Comparison of ENCODE assay signal across 14 cellular contexts in genomic region chr6:13695217-13695616, GRCh38. TPM values are rescaled to one million over a fixed set of nuclear protein-coding genes. Genes with fewer than 3 reads are reported as not detected.
DNase-seq lines count a peak whose midpoint lies in the region; ATAC-seq and TF ChIP-seq lines count a peak whose summit lies in the region.
"Had no signal": no experiment of that assay in that cellular context is flagged by ENCODE, and none has a peak within 500 bp of the region (broad histone marks: within the 10 kb centered on the region; RNA-seq: fewer than 3 reads in every experiment).

No MANE protein-coding gene starts in this region.

- no peak overlapping the region for H2AK5ac ChIP-seq in trophoblast cell (ENCODE audit: low read length)

- no peak overlapping the region for H4K91ac ChIP-seq in trophoblast cell (ENCODE audit: low read depth, low read length)

- CTCF ChIA-PET in activated naive CD4-positive, alpha-beta T cell treated with anti-CD3 and anti-CD28 coated beads for 36 hours (lab: Charles Lee) = interaction anchor here (0.6 to 1.4 kb wide), 6 partner anchors 16 to 1201 kb away, joined by 3 to 7 read pairs (median 3); partner anchors contain the start of gene RANBP9
- CTCF ChIA-PET in T-cell (lab: Charles Lee) = interaction anchor here (0.5 to 2.2 kb wide), 16 partner anchors 9 to 372 kb away, joined by 3 to 15 read pairs (median 5); partner anchors contain the start of genes NOL7 (in 1 of the 2) and RANBP9 (in 1 of the 2)

- H3K27me3 ChIP-seq in trophoblast cell (ENCODE audit: insufficient read depth, low read length) (no peaks in the 10 kb centered on the region), psoas muscle (ENCODE audit: insufficient read depth in 3 of 3, low read length in 2 of 3) (no peaks in the 10 kb centered on the region)
- H3K27me3 ChIP-seq: Peyer's patch, transverse colon had no signal

- peaks cover 2% of the 10 kb centered on the region for H3K79me2 ChIP-seq in trophoblast cell (ENCODE audit: control insufficient read depth, insufficient read depth, low read length, poor library complexity)

- H3K14ac ChIP-seq in trophoblast cell (ENCODE audit: low read length) = no peak overlapping the region

- POLR2A ChIA-PET in T-cell (lab: Charles Lee) = interaction anchor here (0.6 to 1.2 kb wide), 13 partner anchors 9 to 1772 kb away, joined by 3 to 22 read pairs (median 6); no protein-coding TSS in a partner anchor

- no peak overlapping the region for H2BK12ac ChIP-seq in trophoblast cell (ENCODE audit: low read length)

- H3K9ac ChIP-seq in trophoblast cell (ENCODE audit: low read length) = no peak overlapping the region

- WGBS in trophoblast cell (ENCODE audit: extremely low coverage, insufficient coverage, insufficient read length) = no CpG with 5 or more reads among the region's 1 CpG
- 54 to 61% (median 57%) methylated on average over 1 of the region's 1 CpG for WGBS in psoas muscle, 3 donors

- H3K23ac ChIP-seq in trophoblast cell (ENCODE audit: low read length) = no peak overlapping the region

- no peaks in the 10 kb centered on the region for H3K9me3 Mint-ChIP-seq in activated naive CD4-positive, alpha-beta T cell treated with anti-CD3 and anti-CD28 coated beads for 36 hours
- no peaks in the 10 kb centered on the region for H3K9me3 Mint-ChIP-seq in T-cell
- H3K9me3 Mint-ChIP-seq in effector memory CD8-positive, alpha-beta T cell = no peaks in the 10 kb centered on the region

- no peak overlapping the region for H3K18ac ChIP-seq in trophoblast cell (ENCODE audit: low read length)

- peaks cover 73% of the 10 kb centered on the region for H3K4me1 Mint-ChIP-seq in activated naive CD4-positive, alpha-beta T cell treated with anti-CD3 and anti-CD28 coated beads for 36 hours (ENCODE audit: low read depth)
- peaks cover 60 to 84% (median 80%) of the 10 kb centered on the region in 3 donors for H3K4me1 Mint-ChIP-seq in T-cell
- peaks cover 33 to 41% of the 10 kb centered on the region in 2 donors for H3K4me1 Mint-ChIP-seq in effector memory CD8-positive, alpha-beta T cell (ENCODE audit: low read depth in 2 of 2)

- H3K4me3 Mint-ChIP-seq in activated naive CD4-positive, alpha-beta T cell treated with anti-CD3 and anti-CD28 coated beads for 36 hours = no peak overlapping the region
- peak overlapping the region; percentile 36 to 60 (median 38) for H3K4me3 Mint-ChIP-seq in T-cell
- peak overlapping the region; percentile 25 to 41 for H3K4me3 Mint-ChIP-seq in effector memory CD8-positive, alpha-beta T cell

- H4K12ac ChIP-seq in trophoblast cell (ENCODE audit: low read depth, low read length) = no peak overlapping the region

- H2AFZ ChIP-seq in trophoblast cell (ENCODE audit: insufficient read depth, low read length, poor library complexity) = no peak overlapping the region

- intact Hi-C loops in activated naive CD4-positive, alpha-beta T cell treated with anti-CD3 and anti-CD28 coated beads for 36 hours (cut with micrococcal nuclease) = loop anchor here (2.0 kb wide), 1 partner anchor 14 kb away; no protein-coding TSS in a partner anchor
- intact Hi-C loops in psoas muscle (cut with DNase I) = no loop called here

- peaks cover 29% of the 10 kb centered on the region for H3K36me3 Mint-ChIP-seq in activated naive CD4-positive, alpha-beta T cell treated with anti-CD3 and anti-CD28 coated beads for 36 hours (ENCODE audit: low read depth)
- peaks cover 19% of the 10 kb centered on the region for H3K36me3 Mint-ChIP-seq in T-cell
- H3K36me3 Mint-ChIP-seq in effector memory CD8-positive, alpha-beta T cell (ENCODE audit: insufficient read depth) = peaks cover 25% of the 10 kb centered on the region

- DNase-seq in activated naive CD4-positive, alpha-beta T cell treated with anti-CD3 and anti-CD28 coated beads for 36 hours = no peak
- DNase-seq in activated naive CD4-positive, alpha-beta T cell treated with Interleukin-2 at 50 U/mL for 16 hours = no peak
- DNase-seq in T-cell (no peak), DMS 273 (lab: John Stamatoyannopoulos, UW; ENCODE audit: unreplicated experiment) (no peak), trophoblast cell (no peak), psoas muscle (no peak)
- no peak for DNase-seq in effector memory CD8-positive, alpha-beta T cell
- DNase-seq: DMS53, kidney, NCI-H1417, NCI-H510A, Peyer's patch, transverse colon had no signal

- H3K27ac ChIP-seq in trophoblast cell (ENCODE audit: low read depth, low read length) (no peak overlapping the region), psoas muscle (no peak overlapping the region)
- H3K27ac ChIP-seq: Peyer's patch, transverse colon had no signal

- no peak overlapping the region for H4K8ac ChIP-seq in trophoblast cell (ENCODE audit: low read depth, low read length)

- H3K9me3 ChIP-seq in trophoblast cell (ENCODE audit: insufficient read depth, low read depth, low read length) (no peaks in the 10 kb centered on the region), psoas muscle (no peaks in the 10 kb centered on the region)
- H3K9me3 ChIP-seq: Peyer's patch, transverse colon had no signal

- H3K4me3 ChIP-seq in trophoblast cell (ENCODE audit: low read depth, low read length) (no peak overlapping the region), psoas muscle (no peak overlapping the region)
- H3K4me3 ChIP-seq: Peyer's patch, transverse colon had no signal

- H3K4me2 ChIP-seq in trophoblast cell (ENCODE audit: low read length) = no peak overlapping the region

- H3K79me1 ChIP-seq in trophoblast cell (ENCODE audit: low read length) = no peaks in the 10 kb centered on the region

- ATAC-seq in T-cell (replicated peaks in 1 of 4) (peak in 3 of 4 experiments; percentile 29 to 42 (median 38)), HG03521 (IDR thresholded peaks at IDR 0.05; ENCODE audit: unreplicated experiment) (no peak), psoas muscle (no peak)
- peak; percentile 51 for ATAC-seq in effector memory CD8-positive, alpha-beta T cell (replicated peaks)

- no peak for TF ChIP-seq CTCF in psoas muscle (IDR thresholded peaks at IDR 0.05)

- H3K36me3 ChIP-seq in trophoblast cell (ENCODE audit: control insufficient read depth in 1 of 2, insufficient read depth in 2 of 2, low read length in 2 of 2) (peaks cover 2 to 3% of the 10 kb centered on the region in 2 experiments), psoas muscle (ENCODE audit: insufficient read depth in 1 of 2, low read depth in 1 of 2) (peaks cover 0 to 12% of the 10 kb centered on the region in 2 donors)
- H3K36me3 ChIP-seq: Peyer's patch, transverse colon had no signal

- peak overlapping the region; percentile 65 for H3K27ac Mint-ChIP-seq in activated naive CD4-positive, alpha-beta T cell treated with anti-CD3 and anti-CD28 coated beads for 36 hours
- H3K27ac Mint-ChIP-seq in T-cell = peak overlapping the region; percentile 83 to 89
- H3K27ac Mint-ChIP-seq in effector memory CD8-positive, alpha-beta T cell = peak overlapping the region; percentile 60 to 83

- H3K27me3 Mint-ChIP-seq in activated naive CD4-positive, alpha-beta T cell treated with anti-CD3 and anti-CD28 coated beads for 36 hours (ENCODE audit: low read depth) = no peaks in the 10 kb centered on the region
- no peaks in the 10 kb centered on the region for H3K27me3 Mint-ChIP-seq in T-cell
- H3K27me3 Mint-ChIP-seq in effector memory CD8-positive, alpha-beta T cell = no peaks in the 10 kb centered on the region

- H3K4ac ChIP-seq in trophoblast cell (ENCODE audit: low read depth, low read length) = no peak overlapping the region

- no peaks in the 10 kb centered on the region for H3K4me1 ChIP-seq in trophoblast cell (ENCODE audit: control insufficient read depth in 1 of 2, insufficient read depth in 2 of 2, low read length in 2 of 2)
- H3K4me1 ChIP-seq in psoas muscle = peaks cover 49% of the 10 kb centered on the region

- H2BK5ac ChIP-seq in trophoblast cell (ENCODE audit: low read depth, low read length, poor library complexity) = no peak overlapping the region

- H2BK120ac ChIP-seq in trophoblast cell (ENCODE audit: insufficient read depth, low read length, poor library complexity) = no peak overlapping the region

RNA-seq across cellular contexts. Expression of gene RANBP9, which starts 16.4 kb away (rescaled TPM):
- total RNA-seq in activated naive CD4-positive, alpha-beta T cell treated with anti-CD3 and anti-CD28 coated beads for 36 hours = 10 to 100 TPM; 61.2 to 62.9 TPM
- total RNA-seq in T-cell (10 to 100 TPM; 44.9 to 59.4 (median 46.8) TPM), psoas muscle (10 to 100 TPM; 52.9 to 72.6 (median 58.2) TPM)
- polyA plus RNA-seq in trophoblast cell (2013) = 37.3 TPM in 2 replicates
- polyA plus RNA-seq in psoas muscle = 10 to 100 TPM; 22.3 to 64.2 (median 37.3) TPM

Comparison
In these comparisons a context has a peak if more than half of its experiments do, and no peak if none do; other contexts are left out.
1. ATAC-seq: peak in T-cell (3 of 4) and effector memory CD8-positive, alpha-beta T cell (single experiment); none in HG03521 (single experiment) and psoas muscle (0 of 4).
2. Peak in every context shown above with its lines, with median percentiles within 50 percentile points of each other: H3K27ac Mint-ChIP-seq.